ENCODE assay signal across 21 cellular contexts in the genomic region with DNA sequence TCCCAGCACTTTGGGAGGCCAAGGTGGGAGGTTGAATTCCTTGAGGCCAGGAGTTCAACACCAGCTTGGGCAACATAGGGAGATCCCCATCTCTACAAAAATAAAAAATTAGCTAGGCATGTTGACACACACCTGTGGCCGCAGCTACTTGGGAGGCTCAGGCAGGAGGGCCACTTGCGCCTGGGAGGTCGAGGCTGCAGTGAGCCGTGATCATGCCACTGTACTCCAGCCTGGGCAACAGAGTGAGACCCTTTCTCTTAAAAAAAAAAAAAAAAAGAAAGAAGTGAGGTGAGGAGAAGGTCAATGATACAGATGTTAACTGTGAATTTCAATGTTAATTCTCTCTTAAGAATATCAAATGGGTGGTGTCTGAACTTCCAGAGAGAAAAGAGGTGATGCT. TPM values are rescaled to one million over a fixed set of nuclear protein-coding genes. Genes with fewer than 3 reads are reported as not detected.
DNase-seq lines count a peak whose midpoint lies in the region; ATAC-seq, FAIRE-seq and TF ChIP-seq lines count a peak whose summit lies in the region.
"Had no signal": no experiment of that assay in that cellular context is flagged by ENCODE, and none has a peak within 500 bp of the region (broad histone marks: within the 10 kb centered on the region; RNA-seq: fewer than 3 reads in every experiment).

No MANE protein-coding gene starts in this region.

- H3K27me3 Mint-ChIP-seq in T-helper 17 cell (no peaks in the 10 kb centered on the region), mesothelial cell of epicardium (ENCODE audit: low read depth) (no peaks in the 10 kb centered on the region)
- peaks cover 1% of the 10 kb centered on the region for H3K27me3 Mint-ChIP-seq in activated T-helper 1 cell treated with anti-CD3 and anti-CD28 coated beads, Interleukin-12 subunit alpha, Interleukin-12 subunit beta, Interleukin-2, Interleukin-4 antibody, amounts not matched to agents 30 ng/mL and 10 ng/mL and 1 ng/mL, durations not matched to agents 14 hours and 24 hours and 36 hours (ENCODE audit: insufficient read depth)
- H3K27me3 Mint-ChIP-seq: B cell; CD4-positive, alpha-beta T cell had no signal

- H4K20me1 ChIP-seq in K562 (replicated peaks; ENCODE audit: control insufficient read depth, insufficient read depth, low read length), result no peaks in the 10 kb centered on the region
- H4K20me1 ChIP-seq: BLaER1 treated with 17β-estradiol and CSF1 and Interleukin-3, amounts not matched to agents 10 nM and 100 nM had no signal

- peak overlapping the region; percentile 37 for H3K27ac Mint-ChIP-seq in T-helper 17 cell
- no peak overlapping the region for H3K27ac Mint-ChIP-seq in mesothelial cell of epicardium
- H3K27ac Mint-ChIP-seq in activated T-helper 1 cell treated with anti-CD3 and anti-CD28 coated beads, Interleukin-12 subunit alpha, Interleukin-12 subunit beta, Interleukin-2, Interleukin-4 antibody, amounts not matched to agents 30 ng/mL and 10 ng/mL and 1 ng/mL, durations not matched to agents 14 hours and 24 hours and 36 hours, result no peak overlapping the region
- H3K27ac Mint-ChIP-seq: B cell; CD4-positive, alpha-beta T cell; CD8-positive, alpha-beta T cell had no signal

- H3K27me3 ChIP-seq in K562 (ENCODE audit: control insufficient read depth in 2 of 2, insufficient read depth in 2 of 2, low read length in 2 of 2), result no peaks in the 10 kb centered on the region; a peak in 2 of 5 replicates

- H3K9me1 ChIP-seq in K562 (ENCODE audit: control insufficient read depth, insufficient read depth, low read length), result no peaks in the 10 kb centered on the region

- H3K4me3 Mint-ChIP-seq in T-helper 17 cell (no peak overlapping the region), mesothelial cell of epicardium (no peak overlapping the region)
- H3K4me3 Mint-ChIP-seq in activated T-helper 1 cell treated with anti-CD3 and anti-CD28 coated beads, Interleukin-12 subunit alpha, Interleukin-12 subunit beta, Interleukin-2, Interleukin-4 antibody, amounts not matched to agents 30 ng/mL and 10 ng/mL and 1 ng/mL, durations not matched to agents 14 hours and 24 hours and 36 hours, result no peak overlapping the region
- H3K4me3 Mint-ChIP-seq: B cell; CD4-positive, alpha-beta T cell; CD8-positive, alpha-beta T cell had no signal

- CTCF ChIA-PET in HEK293 (lab: Yijun Ruan, JAX), result no interaction called here
- CTCF ChIA-PET in K562 (lab: Yijun Ruan, JAX; ENCODE audit: low intra/inter-chr PET ratio), result no interaction called here

- H3K36me3 ChIP-seq in HEK293 (ENCODE audit: control insufficient read depth in 2 of 2, insufficient read depth in 1 of 2, low read length in 2 of 2) (no peaks in the 10 kb centered on the region), K562 (ENCODE audit: control insufficient read depth, insufficient read depth, low read length) (no peaks in the 10 kb centered on the region)
- H3K36me3 ChIP-seq: BLaER1 treated with 17β-estradiol and CSF1 and Interleukin-3, amounts not matched to agents 10 nM and 100 nM had no signal

- H3K9me3 ChIP-seq in HEK293 (ENCODE audit: control insufficient read depth, insufficient read depth, low read depth, low read length), result no peaks in the 10 kb centered on the region
- H3K9me3 ChIP-seq in T-helper 17 cell (ENCODE audit: control insufficient read depth, low read length, poor library complexity, severe bottlenecking), result no peaks in the 10 kb centered on the region
- no peaks in the 10 kb centered on the region for H3K9me3 ChIP-seq in K562 (replicated peaks; ENCODE audit: control insufficient read depth, insufficient read depth, low read depth, low read length)
- H3K9me3 ChIP-seq: A549; BLaER1 treated with 17β-estradiol and CSF1 and Interleukin-3, amounts not matched to agents 10 nM and 100 nM; Caco-2 had no signal

- no peak for TF ChIP-seq POLR2A in K562 (conservative IDR thresholded peaks at IDR 0.05)

- POLR2A ChIA-PET in HEK293 (lab: Yijun Ruan, JAX), result interaction anchor here (1.6 kb wide), 1 partner anchor 15 kb away, joined by 5 read pairs; a partner anchor contains a TSS
- POLR2A ChIA-PET in K562 (lab: Yijun Ruan, JAX), result interaction anchor here (0.6 kb wide), 1 partner anchor 44 kb away, joined by 3 read pairs; no protein-coding TSS in a partner anchor

- FAIRE-seq in K562 (lab: Jason Lieb, UNC), result no peak
- FAIRE-seq: A549, D721Med, G401.6, GM12891, GM19239 had no signal

- H3K36me3 Mint-ChIP-seq in T-helper 17 cell (ENCODE audit: low read depth) (no peaks in the 10 kb centered on the region), mesothelial cell of epicardium (no peaks in the 10 kb centered on the region)
- no peaks in the 10 kb centered on the region for H3K36me3 Mint-ChIP-seq in activated T-helper 1 cell treated with anti-CD3 and anti-CD28 coated beads, Interleukin-12 subunit alpha, Interleukin-12 subunit beta, Interleukin-2, Interleukin-4 antibody, amounts not matched to agents 30 ng/mL and 10 ng/mL and 1 ng/mL, durations not matched to agents 14 hours and 24 hours and 36 hours (ENCODE audit: low read depth)
- H3K36me3 Mint-ChIP-seq: CD8-positive, alpha-beta T cell had no signal

- no peaks in the 10 kb centered on the region for H3K4me1 Mint-ChIP-seq in T-helper 17 cell
- peaks cover 19% of the 10 kb centered on the region for H3K4me1 Mint-ChIP-seq in mesothelial cell of epicardium
- no peaks in the 10 kb centered on the region for H3K4me1 Mint-ChIP-seq in activated T-helper 1 cell treated with anti-CD3 and anti-CD28 coated beads, Interleukin-12 subunit alpha, Interleukin-12 subunit beta, Interleukin-2, Interleukin-4 antibody, amounts not matched to agents 30 ng/mL and 10 ng/mL and 1 ng/mL, durations not matched to agents 14 hours and 24 hours and 36 hours (ENCODE audit: low read depth)
- H3K4me1 Mint-ChIP-seq: B cell had no signal

- H3K4me1 ChIP-seq in HEK293 (ENCODE audit: control insufficient read depth, insufficient read depth, low read length), result 0 out of 2 replicates have a peak, but pooled peaks cover 4% of the 10 kb centered on the region
- no peaks in the 10 kb centered on the region; a peak in 1 of 5 replicates for H3K4me1 ChIP-seq in K562 (replicated peaks in 1 of 2; ENCODE audit: control insufficient read depth in 2 of 2, insufficient read depth in 2 of 2, low read length in 2 of 2)
- H3K4me1 ChIP-seq: Caco-2 had no signal

- TF ChIP-seq CTCF in HEK293 (tag by site-specific recombination; IDR thresholded peaks at IDR 0.05) (no peak), K562 (IDR thresholded peaks at IDR 0.05 in 2 of 3, conservative IDR thresholded peaks at IDR 0.05 in 1 of 3; ENCODE audit: insufficient read depth in 2 of 3, low read depth in 1 of 3, low read length in 3 of 3) (no peak), mesothelial cell of epicardium (IDR thresholded peaks at IDR 0.05; ENCODE audit: unreplicated experiment) (no peak)

- TF ChIP-seq RAD21 in K562 (CRISPR knock-in tag; conservative IDR thresholded peaks at IDR 0.05 in 1 of 2, IDR thresholded peaks at IDR 0.05 in 1 of 2), result no peak

- ATAC-seq in T-helper 17 cell (no peak), K562 (no peak)
- ATAC-seq: A549; CD8-positive, alpha-beta T cell had no signal

- H3K27ac ChIP-seq in HEK293 (ENCODE audit: extremely low read depth, low read depth, low read length), result no peak overlapping the region
- H3K27ac ChIP-seq in K562 (ENCODE audit: extremely low read depth, low read depth, low read length), result no peak overlapping the region
- H3K27ac ChIP-seq: 22Rv1; A549; BLaER1 treated with 17β-estradiol and CSF1 and Interleukin-3, amounts not matched to agents 10 nM and 100 nM; C4-2B had no signal

- 23% methylated on average over 3 of the region's 4 CpGs for WGBS in K562 (ENCODE audit: insufficient coverage, low coverage, missing lambda C conversion rate)

- DNase-seq in T-helper 17 cell (no peak), K562 (ENCODE audit: extremely low read depth in 1 of 4, low spot score in 3 of 4) (no peak), mesothelial cell of epicardium (ENCODE audit: low spot score in 2 of 2, unreplicated experiment in 2 of 2) (no peak)
- no peak for DNase-seq in activated T-helper 1 cell treated with anti-CD3 and anti-CD28 coated beads, Interleukin-12 subunit alpha, Interleukin-12 subunit beta, Interleukin-2, Interleukin-4 antibody, amounts not matched to agents 30 ng/mL and 10 ng/mL and 1 ng/mL, durations not matched to agents 14 hours and 24 hours and 36 hours (ENCODE audit: low spot score)
- DNase-seq: AML-193; Caco-2; Calu3; CD4-positive, alpha-beta T cell; CD8-positive, alpha-beta T cell; DMS79 treated with DMSO at 0.1 percent for 48 hours; GF-D8 had no signal

- H3K4me3 ChIP-seq in HEK293 (ENCODE audit: low read depth, low read length), result no peak overlapping the region
- H3K4me3 ChIP-seq in K562, result no peak overlapping the region
- H3K4me3 ChIP-seq: A549; BLaER1 treated with 17β-estradiol and CSF1 and Interleukin-3, amounts not matched to agents 10 nM and 100 nM had no signal

- H3K79me2 ChIP-seq in K562 (ENCODE audit: control insufficient read depth, insufficient read depth, low read length), result no peaks in the 10 kb centered on the region

- no peak overlapping the region for H2AFZ ChIP-seq in K562 (ENCODE audit: low read depth, low read length)

- H3K4me2 ChIP-seq in K562 (ENCODE audit: insufficient read depth, low read length), result no peak overlapping the region
- H3K4me2 ChIP-seq: A549; BLaER1 treated with 17β-estradiol and CSF1 and Interleukin-3, amounts not matched to agents 10 nM and 100 nM had no signal

- in situ Hi-C loops in K562 (cut with MboI), result no loop called here

- H3K9me3 Mint-ChIP-seq in mesothelial cell of epicardium, result no peaks in the 10 kb centered on the region
- H3K9me3 Mint-ChIP-seq in activated T-helper 1 cell treated with anti-CD3 and anti-CD28 coated beads, Interleukin-12 subunit alpha, Interleukin-12 subunit beta, Interleukin-2, Interleukin-4 antibody, amounts not matched to agents 30 ng/mL and 10 ng/mL and 1 ng/mL, durations not matched to agents 14 hours and 24 hours and 36 hours, result no peaks in the 10 kb centered on the region
- H3K9me3 Mint-ChIP-seq: CD4-positive, alpha-beta T cell; CD8-positive, alpha-beta T cell had no signal

- H3K9ac ChIP-seq in K562 (ENCODE audit: insufficient read depth in 1 of 2, low read depth in 2 of 2, low read length in 2 of 2), result no peak overlapping the region
- H3K9ac ChIP-seq: BLaER1 treated with 17β-estradiol and CSF1 and Interleukin-3, amounts not matched to agents 10 nM and 100 nM had no signal

- TF ChIP-seq EP300 in K562 (IDR thresholded peaks at IDR 0.05; ENCODE audit: low read length), result no peak

- no TSS peak for BruUV-seq in K562 (replicated peaks; lab: Mats Ljungman, UMichigan)

- intact Hi-C loops in K562 (cut with micrococcal nuclease), result no loop called here
- intact Hi-C loops in activated T-helper 1 cell treated with anti-CD3 and anti-CD28 coated beads, Interleukin-12 subunit alpha, Interleukin-12 subunit beta, Interleukin-2, Interleukin-4 antibody, amounts not matched to agents 30 ng/mL and 10 ng/mL and 1 ng/mL, durations not matched to agents 14 hours and 24 hours and 36 hours (cut with micrococcal nuclease), result no loop called here

RNA-seq across cellular contexts. Expression of a gene that starts 15.1 kb away (rescaled TPM):
- 10 to 100 TPM; 27.0 to 33.3 TPM for total RNA-seq in T-helper 17 cell
- total RNA-seq in K562 (2011; cell fraction: chromatin; rRNA removed; ENCODE audit: low replicate concordance), result 7.3 and 19.3 TPM in 2 replicates
- total RNA-seq in K562 (2011; cell fraction: nucleolus; rRNA removed), result 1.5 and 2.8 TPM in 2 replicates
- 6.5 and 14.2 TPM in 2 replicates for total RNA-seq in K562 (2011; cell fraction: nucleoplasm; rRNA removed)
- 24.7 and 26.0 TPM in 2 replicates for total RNA-seq in K562 (2014; rRNA removed)
- 39.7 and 44.9 TPM in 2 replicates for total RNA-seq in K562 (2014; rRNA removed; fragmentation: Illumina TruSeq; extraction: Trizol)
- 56.4 and 64.2 TPM in 2 replicates for total RNA-seq in K562 (2015; rRNA removed; fragmentation: Illumina TruSeq; extraction: Trizol)
- 24.0 and 26.2 TPM in 2 replicates for total RNA-seq in K562 (2021)
- polyA plus RNA-seq in K562 (2011; rRNA removed), result 15.3 and 25.8 TPM in 2 replicates
- 3.1 and 7.4 TPM in 2 replicates for polyA plus RNA-seq in K562 (2011; cell fraction: cytosol; rRNA removed)
- polyA plus RNA-seq in K562 (2011; cell fraction: nucleus; rRNA removed), result 4.8 and 7.5 TPM in 2 replicates
- polyA plus RNA-seq in K562 (2012), result 32.1 and 80.1 TPM in 2 replicates
- 25.6 and 37.5 TPM in 2 replicates for polyA plus RNA-seq in K562 (2014; fragmentation: Illumina TruSeq; extraction: Trizol)
- polyA plus RNA-seq in K562 (2014; fragmentation: Nextera tagmentation; extraction: Ambion mirVana), result 10 to 100 TPM; 11.1 to 13.7 TPM
- polyA plus RNA-seq in K562 (2014; rRNA removed), result 24.3 and 37.8 TPM in 2 replicates
- polyA minus RNA-seq in K562 (2011; rRNA and poly(A)+ RNA removed), result 25.6 TPM in 2 replicates
- polyA minus RNA-seq in K562 (2011; cell fraction: cytosol; rRNA and poly(A)+ RNA removed), result 7.1 and 11.5 TPM in 2 replicates
- 4.4 and 6.7 TPM in 2 replicates for polyA minus RNA-seq in K562 (2011; cell fraction: nucleus; rRNA and poly(A)+ RNA removed)
- total RNA-seq in mesothelial cell of epicardium, result 34.9 to 45.7 TPM (median 35.6 TPM) in 3 replicates
- 20.7 and 35.3 TPM in 2 replicates for total RNA-seq in activated T-helper 1 cell treated with anti-CD3 and anti-CD28 coated beads, Interleukin-12 subunit alpha, Interleukin-12 subunit beta, Interleukin-2, Interleukin-4 antibody, amounts not matched to agents 30 ng/mL and 10 ng/mL and 1 ng/mL, durations not matched to agents 14 hours and 24 hours and 36 hours
